Comparison of ENCODE assay signal across 16 cellular contexts in genomic region chr3:118960876-118961275, GRCh38.
A peak's percentile ranks its signal among the peaks of the same experiment; 100 is the strongest.
DNase-seq lines count a peak whose midpoint lies in the region; ATAC-seq, FAIRE-seq and TF ChIP-seq lines count a peak whose summit lies in the region.
"Had no signal": no experiment of that assay in that cellular context is flagged by ENCODE, and none has a peak within 500 bp of the region (broad histone marks: within the 10 kb centered on the region; RNA-seq: fewer than 3 reads in every experiment).

No MANE protein-coding gene starts in this region.

- H3K36me3 ChIP-seq in K562 (ENCODE audit: control insufficient read depth, insufficient read depth, low read length) (no peaks in the 10 kb centered on the region), psoas muscle (ENCODE audit: insufficient read depth in 1 of 2, low read depth in 1 of 2) (no peaks in the 10 kb centered on the region), Karpas-422 (ENCODE audit: insufficient read depth, low read length) (no peaks in the 10 kb centered on the region)
- H3K36me3 ChIP-seq: colonic mucosa, HAP-1 had no signal

- no peak for TF ChIP-seq RAD21 in K562 (CRISPR knock-in tag; conservative IDR thresholded peaks at IDR 0.05 in 1 of 2, IDR thresholded peaks at IDR 0.05 in 1 of 2)

- CTCF ChIA-PET in K562 (lab: Yijun Ruan, JAX; ENCODE audit: low intra/inter-chr PET ratio) = interaction anchor here (0.6 kb wide), 1 partner anchor 257 kb away, joined by 3 read pairs; no protein-coding TSS in a partner anchor

- H3K9ac ChIP-seq in K562 (ENCODE audit: insufficient read depth in 1 of 2, low read depth in 2 of 2, low read length in 2 of 2) (no peak overlapping the region), Karpas-422 (ENCODE audit: low read length) (no peak overlapping the region)

- no TSS peak for BruUV-seq in K562 (replicated peaks; lab: Mats Ljungman, UMichigan)

- H3K79me2 ChIP-seq in K562 (ENCODE audit: control insufficient read depth, insufficient read depth, low read length) (no peaks in the 10 kb centered on the region), Karpas-422 (ENCODE audit: low read length) (no peaks in the 10 kb centered on the region)

- TF ChIP-seq CTCF in K562 (IDR thresholded peaks at IDR 0.05 in 2 of 3, conservative IDR thresholded peaks at IDR 0.05 in 1 of 3; ENCODE audit: insufficient read depth in 2 of 3, low read depth in 1 of 3, low read length in 3 of 3) (no peak), psoas muscle (IDR thresholded peaks at IDR 0.05) (no peak)

- no peak for TF ChIP-seq POLR2A in K562 (conservative IDR thresholded peaks at IDR 0.05)
- TF ChIP-seq POLR2A in GM12891 (IDR thresholded peaks at IDR 0.05; ENCODE audit: low read depth, low read length) = no peak

- no peak for TF ChIP-seq EP300 in K562 (IDR thresholded peaks at IDR 0.05; ENCODE audit: low read length)

- H3K9me1 ChIP-seq in K562 (ENCODE audit: control insufficient read depth, insufficient read depth, low read length) = no peaks in the 10 kb centered on the region

- H3K27ac ChIP-seq in K562 (ENCODE audit: extremely low read depth, low read depth, low read length) (no peak overlapping the region), psoas muscle (no peak overlapping the region), Karpas-422 (ENCODE audit: low read length) (no peak overlapping the region)
- H3K27ac ChIP-seq: colonic mucosa, SK-N-MC had no signal

- no peak for ATAC-seq in K562
- ATAC-seq in psoas muscle = peak; percentile 56 to 70 (median 66)
- ATAC-seq: activated CD4-positive, alpha-beta T cell treated with anti-CD3 and anti-CD28 coated beads for 36 hours; naive thymus-derived CD4-positive, alpha-beta T cell had no signal

- H4K20me1 ChIP-seq in K562 (replicated peaks; ENCODE audit: control insufficient read depth, insufficient read depth, low read length) (no peaks in the 10 kb centered on the region), Karpas-422 (ENCODE audit: insufficient read depth, low read depth, low read length) (no peaks in the 10 kb centered on the region)

- WGBS in K562 (ENCODE audit: insufficient coverage, low coverage, missing lambda C conversion rate) = 60% methylated on average over 2 of the region's 2 CpGs
- WGBS in psoas muscle, 3 donors = 83 to 93% (median 88%) methylated on average over 2 of the region's 2 CpGs

- intact Hi-C loops in K562 (cut with micrococcal nuclease) = no loop called here
- intact Hi-C loops in psoas muscle (cut with DNase I) = no loop called here
- intact Hi-C loops in head of caudate nucleus (cut with DNase I) = no loop called here

- H3K9me3 ChIP-seq in K562 (replicated peaks; ENCODE audit: control insufficient read depth, insufficient read depth, low read depth, low read length) (no peaks in the 10 kb centered on the region), psoas muscle (no peaks in the 10 kb centered on the region), Karpas-422 (ENCODE audit: low read length) (no peaks in the 10 kb centered on the region)
- H3K9me3 ChIP-seq: colonic mucosa, HAP-1 had no signal

- in situ Hi-C loops in K562 (cut with MboI) = no loop called here

- H3K4me1 ChIP-seq in K562 (replicated peaks in 1 of 2; ENCODE audit: control insufficient read depth in 2 of 2, insufficient read depth in 2 of 2, low read length in 2 of 2) = no peaks in the 10 kb centered on the region
- peaks cover 10% of the 10 kb centered on the region for H3K4me1 ChIP-seq in psoas muscle
- H3K4me1 ChIP-seq in Karpas-422 (ENCODE audit: low read length) = no peaks in the 10 kb centered on the region
- H3K4me1 ChIP-seq: colonic mucosa, HAP-1 had no signal

- FAIRE-seq in K562 (lab: Jason Lieb, UNC) = no peak
- FAIRE-seq in GM12891 (lab: Jason Lieb, UNC) = no peak
- FAIRE-seq: GM19239 had no signal

- H2AFZ ChIP-seq in K562 (ENCODE audit: low read depth, low read length) (no peak overlapping the region), Karpas-422 (ENCODE audit: low read length) (no peak overlapping the region)

- POLR2A ChIA-PET in K562 (lab: Yijun Ruan, JAX) = interaction anchor here (0.7 kb wide), 1 partner anchor 479 kb away, joined by 3 read pairs; no protein-coding TSS in a partner anchor

- H3K4me2 ChIP-seq in K562 (ENCODE audit: insufficient read depth, low read length) = no peak overlapping the region
- H3K4me2 ChIP-seq in Karpas-422 (ENCODE audit: low read depth, low read length, poor library complexity, severe bottlenecking) = no peak overlapping the region

- H3K4me3 ChIP-seq in K562 = no peak overlapping the region
- H3K4me3 ChIP-seq in psoas muscle = no peak overlapping the region
- no peak overlapping the region for H3K4me3 ChIP-seq in Karpas-422 (ENCODE audit: low read length)
- H3K4me3 ChIP-seq: colonic mucosa, HAP-1, SK-N-MC had no signal

- peak; percentile 51 for DNase-seq in Daoy (ENCODE audit: low read depth)
- DNase-seq in NCI-H446 (lab: John Stamatoyannopoulos, UW) = peak; percentile 29 to 60
- peak in 2 of 4 experiments; percentile 16 to 45 for DNase-seq in K562 (ENCODE audit: extremely low read depth in 1 of 4, low spot score in 3 of 4)
- DNase-seq in psoas muscle = no peak
- DNase-seq in GM12891 (ENCODE audit: insufficient read length, low spot score) = no peak
- DNase-seq in head of caudate nucleus = no peak
- DNase-seq in Karpas-422 = no peak
- DNase-seq: activated CD4-positive, alpha-beta T cell treated with anti-CD3 and anti-CD28 coated beads for 36 hours; colonic mucosa; DMS79; KBM-7; naive thymus-derived CD4-positive, alpha-beta T cell; NCI-H345 had no signal

- no peaks in the 10 kb centered on the region for H3K9me2 ChIP-seq in Karpas-422 (replicated peaks; ENCODE audit: insufficient read depth, low read length)

- H3K27me3 ChIP-seq in K562 (ENCODE audit: control insufficient read depth in 2 of 2, insufficient read depth in 2 of 2, low read length in 2 of 2) (no peaks in the 10 kb centered on the region), psoas muscle (ENCODE audit: insufficient read depth in 3 of 3, low read length in 2 of 3) (no peaks in the 10 kb centered on the region), Karpas-422 (ENCODE audit: low read length) (no peaks in the 10 kb centered on the region)
- H3K27me3 ChIP-seq: colonic mucosa had no signal

TF ChIP-seq in K562, 482 proteins besides CTCF, POLR2A, EP300 and RAD21 (continues in another document):
- TF ChIP-seq FOSL1 (tag; conservative IDR thresholded peaks at IDR 0.05) = peak; percentile 28; the same call in 1 of the 2 replicates
- no peak for TF ChIP-seq ZBTB43 (CRISPR knock-in tag; IDR thresholded peaks at IDR 0.05)
- TF ChIP-seq ARID1B (IDR thresholded peaks at IDR 0.05) = 0 out of 2 replicates have a peak, but pooled peaks have one; percentile 7
- peak; percentile 57 for TF ChIP-seq CBFA2T3 (IDR thresholded peaks at IDR 0.05)
- TF ChIP-seq ATF3 (IDR thresholded peaks at IDR 0.05) = peak; percentile 47; the same call in 1 of the 2 replicates
- TF ChIP-seq ATF3 (CRISPR knock-in tag; conservative IDR thresholded peaks at IDR 0.05) = no peak
- no peak for TF ChIP-seq NELFE (IDR thresholded peaks at IDR 0.05; ENCODE audit: insufficient read depth, insufficient read length)
- peak; percentile 16 for TF ChIP-seq DACH1 (IDR thresholded peaks at IDR 0.05; ENCODE audit: partially characterized antibody)

TF ChIP-seq in GM12891, 5 proteins besides CTCF, POLR2A, EP300 and RAD21:
- no peak for TF ChIP-seq POU2F2 (IDR thresholded peaks at IDR 0.05; ENCODE audit: low read depth, low read length)
- TF ChIP-seq SPI1 (IDR thresholded peaks at IDR 0.05; ENCODE audit: low read depth, low read length) = no peak
- no peak for TF ChIP-seq POLR2AphosphoS5 (IDR thresholded peaks at IDR 0.05; ENCODE audit: low read depth, low read length)
- TF ChIP-seq PAX5 (IDR thresholded peaks at IDR 0.05; ENCODE audit: insufficient read depth, low read length, severe bottlenecking) = no peak
- no peak for TF ChIP-seq TAF1 (IDR thresholded peaks at IDR 0.05; ENCODE audit: low read depth, low read length)

Comparison
In these comparisons a context has a peak if more than half of its experiments do, and no peak if none do; other contexts are left out.
1. DNase-seq: peak in Daoy (single experiment) and NCI-H446 (2 of 2); none in psoas muscle (0 of 2), GM12891 (single experiment), head of caudate nucleus (0 of 42) and Karpas-422 (single experiment).